ENCODE assay signal across 35 cellular contexts in genomic region chr4:53595823-53596222, GRCh38. TPM values are rescaled to one million over a fixed set of nuclear protein-coding genes. Genes with fewer than 3 reads are reported as not detected.
"Had no signal": no experiment of that assay in that cellular context is flagged by ENCODE, and none has a peak within 500 bp of the region (broad histone marks: within the 10 kb centered on the region; RNA-seq: fewer than 3 reads in every experiment).

No MANE protein-coding gene starts in this region.

- H3K4me3 ChIP-seq: adrenal gland, body of pancreas, cardiac muscle cell, coronary artery, dorsolateral prefrontal cortex, esophagus muscularis mucosa had no signal

- H3K9me3 ChIP-seq: adrenal gland, body of pancreas, esophagus muscularis mucosa had no signal

- H3K36me3 ChIP-seq: adrenal gland, cardiac muscle cell, esophagus muscularis mucosa had no signal

- DNase-seq: activated B cell treated with CpG ODN at 0.5 μM for 24 hours; activated CD4-positive, alpha-beta T cell treated with anti-CD3 and anti-CD28 coated beads for 48 hours; activated CD4-positive, alpha-beta T cell treated with anti-CD3 and anti-CD28 coated beads, Interleukin-2, amount 50 U/mL, for 1 hour; activated CD4-positive, alpha-beta T cell treated with anti-CD3 and anti-CD28 coated beads, Interleukin-2, amount 50 U/mL, for 48 hours; activated CD8-positive, alpha-beta memory T cell treated with anti-CD3 and anti-CD28 coated beads, Interleukin-2, amount 10 ng/mL, durations not matched to agents 7 days and 5 days; activated CD8-positive, alpha-beta memory T cell treated with anti-CD3 and anti-CD28 coated beads, Interleukin-2, amount 50 U/mL, for 4 hours; activated CD8-positive, alpha-beta T cell treated with anti-CD3 and anti-CD28 coated beads for 36 hours; activated effector memory CD4-positive, alpha-beta T cell treated with anti-CD3 and anti-CD28 coated beads, Interleukin-2, amount 50 U/mL, for 16 hours; activated naive CD4-positive, alpha-beta T cell treated with anti-CD3 and anti-CD28 coated beads for 36 hours; activated naive CD8-positive, alpha-beta T cell treated with anti-CD3 and anti-CD28 coated beads for 36 hours; activated naive CD8-positive, alpha-beta T cell treated with anti-CD3 and anti-CD28 coated beads, Interleukin-2, amount 50 U/mL, for 24 hours; activated T-cell treated with anti-CD3 and anti-CD28 coated beads, Interleukin-2, amount 50 U/mL, for 1 hour; activated T-cell treated with anti-CD3 and anti-CD28 coated beads, Interleukin-2, amount 50 U/mL, for 48 hours; adrenal gland; amygdala; aorta; body of pancreas; central memory CD4-positive, alpha-beta T cell; cerebellar nuclear complex; dorsolateral prefrontal cortex; effector memory CD4-positive, alpha-beta T cell; endodermal cell; erythroblast; head of caudate nucleus; hippocampal formation; T-helper 2 cell had no signal

- H3K27ac ChIP-seq: adrenal gland, body of pancreas, cardiac muscle cell, coronary artery, dorsolateral prefrontal cortex, esophagus muscularis mucosa, VCaP had no signal

- ATAC-seq: activated CD4-positive, CD25-positive, alpha-beta regulatory T cell treated with anti-CD3 and anti-CD28 coated beads, Interleukin-2, amount 50 U/mL, for 24 hours; activated CD8-positive, alpha-beta memory T cell treated with anti-CD3 and anti-CD28 coated beads, Interleukin-2, amount 10 ng/mL, durations not matched to agents 7 days and 5 days; activated CD8-positive, alpha-beta T cell treated with anti-CD3 and anti-CD28 coated beads for 36 hours; activated naive CD8-positive, alpha-beta T cell treated with anti-CD3 and anti-CD28 coated beads, Interleukin-2, amount 50 U/mL, for 24 hours; body of pancreas had no signal

- H3K27me3 ChIP-seq: adrenal gland, body of pancreas, cardiac muscle cell had no signal

RNA-seq across cellular contexts. Expression of gene LNX1, which starts 4.5 kb away (rescaled TPM):
- total RNA-seq: activated B cell treated with CpG ODN at 0.5 μM for 24 hours; activated CD8-positive, alpha-beta memory T cell treated with anti-CD3 and anti-CD28 coated beads for 36 hours; activated CD8-positive, alpha-beta memory T cell treated with anti-CD3 and anti-CD28 coated beads, Interleukin-2, amount 10 ng/mL, durations not matched to agents 7 days and 5 days; activated CD8-positive, alpha-beta T cell treated with anti-CD3 and anti-CD28 coated beads for 36 hours; activated naive CD8-positive, alpha-beta T cell treated with anti-CD3 and anti-CD28 coated beads for 36 hours; activated T-helper 1 cell treated with anti-CD3 and anti-CD28 coated beads, Interleukin-12 subunit alpha, Interleukin-12 subunit beta, Interleukin-2, Interleukin-4 antibody, amounts not matched to agents 30 ng/mL and 10 ng/mL and 1 ng/mL, durations not matched to agents 14 hours and 24 hours and 36 hours; activated T-helper 2 cell treated with anti-CD3 and anti-CD28 coated beads, Interferon-gamma antibody, Interleukin-2, Interleukin-4, amounts not matched to agents 10 μg/mL and 5 μg/mL and 100 μg/mL, durations not matched to agents 14 hours and 24 hours and 36 hours; T-helper 1 cell treated with Interleukin-12 subunit alpha and Interleukin-12 subunit beta and Interleukin-4 antibody, amounts not matched to agents 30 ng/mL and 1 ng/mL, for 36 hours had no signal
